ENCODE assay signal across 15 cellular contexts in the genomic region with DNA sequence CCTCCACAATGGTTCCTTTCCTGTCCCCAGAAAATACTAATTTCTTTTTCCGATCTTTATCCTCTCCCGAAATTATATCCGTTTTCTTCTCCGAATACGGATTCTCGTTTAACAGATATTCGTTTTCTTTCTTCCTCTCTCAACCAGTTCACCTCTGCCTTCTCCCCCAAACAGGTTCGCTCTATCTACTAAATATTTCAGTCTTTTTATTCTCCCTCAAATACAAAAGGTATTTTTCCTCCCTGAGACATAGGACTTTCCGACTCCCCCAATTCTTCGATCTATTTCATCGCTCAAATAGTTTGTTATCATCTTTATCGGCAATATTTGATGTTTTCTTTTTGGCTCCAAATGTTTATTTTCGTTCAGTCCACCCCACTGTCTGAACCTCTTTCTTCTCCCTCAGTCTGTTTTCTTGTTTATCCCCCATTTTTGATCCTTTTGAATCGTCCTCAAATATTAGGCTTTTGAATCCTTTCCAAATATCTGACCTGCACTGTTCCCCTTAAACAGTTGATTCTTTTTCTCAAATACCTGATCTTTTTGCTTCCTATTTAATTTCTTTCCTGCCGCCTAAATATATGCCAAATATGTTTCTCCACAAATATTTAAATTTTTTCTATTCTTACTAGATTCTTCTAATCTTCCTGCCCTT. TPM values are rescaled to one million over a fixed set of nuclear protein-coding genes. Genes with fewer than 3 reads are reported as not detected.
DNase-seq lines count a peak whose midpoint lies in the region; ATAC-seq and TF ChIP-seq lines count a peak whose summit lies in the region.
"Had no signal": no experiment of that assay in that cellular context is flagged by ENCODE, and none has a peak within 500 bp of the region (broad histone marks: within the 10 kb centered on the region; RNA-seq: fewer than 3 reads in every experiment).

No MANE protein-coding gene starts in this region.

- TF ChIP-seq CTCF in RWPE2 (IDR thresholded peaks at IDR 0.05; ENCODE audit: poor library complexity, severe bottlenecking), result no peak
- TF ChIP-seq CTCF in smooth muscle cell (IDR thresholded peaks at IDR 0.05; ENCODE audit: borderline replicate concordance, insufficient read depth, poor library complexity, severe bottlenecking), result no peak
- TF ChIP-seq CTCF in lower lobe of right lung (IDR thresholded peaks at IDR 0.05), result no peak
- TF ChIP-seq CTCF in osteoblast (IDR thresholded peaks at IDR 0.05; ENCODE audit: extremely low read depth, low read depth, low read length), result no peak

- peaks cover 35% of the 10 kb centered on the region for H3K4me1 ChIP-seq in RWPE2 (ENCODE audit: insufficient read depth, poor library complexity, severe bottlenecking)
- H3K4me1 ChIP-seq in esophagus (ENCODE audit: control insufficient read depth in 2 of 2, insufficient read depth in 2 of 2, low read length in 1 of 2), result peaks cover 6 to 10% of the 10 kb centered on the region in 2 donors
- H3K4me1 ChIP-seq in smooth muscle cell (ENCODE audit: low read depth), result peaks cover 23% of the 10 kb centered on the region
- H3K4me1 ChIP-seq in lower lobe of right lung, result peaks cover 32% of the 10 kb centered on the region
- peaks cover 5% of the 10 kb centered on the region for H3K4me1 ChIP-seq in osteoblast (ENCODE audit: insufficient read depth, low read length)

- H3K36me3 Mint-ChIP-seq in activated CD4-positive, alpha-beta memory T cell treated with anti-CD3 and anti-CD28 coated beads, Interleukin-2, amount 10 ng/mL, durations not matched to agents 7 days and 5 days (ENCODE audit: low read depth), result peaks cover 9% of the 10 kb centered on the region
- H3K36me3 Mint-ChIP-seq in activated CD4-positive, alpha-beta memory T cell treated with anti-CD3 and anti-CD28 coated beads for 36 hours, result no peaks in the 10 kb centered on the region

- H3K27me3 Mint-ChIP-seq in activated CD4-positive, alpha-beta memory T cell treated with anti-CD3 and anti-CD28 coated beads, Interleukin-2, amount 10 ng/mL, durations not matched to agents 7 days and 5 days, result peaks cover 65% of the 10 kb centered on the region
- H3K27me3 Mint-ChIP-seq in activated CD4-positive, alpha-beta memory T cell treated with anti-CD3 and anti-CD28 coated beads for 36 hours, result peaks cover 54% of the 10 kb centered on the region

- H3K27ac ChIP-seq in RWPE2 (ENCODE audit: poor library complexity, severe bottlenecking) (peak overlapping the region; percentile 85), esophagus (ENCODE audit: low read depth in 2 of 2, low read length in 1 of 2) (peak overlapping the region; percentile 98 to 99), smooth muscle cell (ENCODE audit: low read depth) (peak overlapping the region; percentile 84), lower lobe of right lung (no peak overlapping the region), osteoblast (ENCODE audit: low read depth, low read length) (no peak overlapping the region)
- H3K27ac ChIP-seq: left ventricle myocardium inferior, neutrophil, uterus had no signal

- H3K27me3 ChIP-seq in RWPE2 (ENCODE audit: insufficient read depth, poor library complexity, severe bottlenecking) (no peaks in the 10 kb centered on the region), esophagus (ENCODE audit: control insufficient read depth in 1 of 2, insufficient read depth in 2 of 2, low read length in 2 of 2) (no peaks in the 10 kb centered on the region), smooth muscle cell (ENCODE audit: low read depth) (peaks cover 18% of the 10 kb centered on the region), lower lobe of right lung (ENCODE audit: low read depth) (peaks cover 91% of the 10 kb centered on the region), osteoblast (ENCODE audit: insufficient read depth, low read length) (no peaks in the 10 kb centered on the region)

- no peak overlapping the region for H3K4me3 Mint-ChIP-seq in activated CD4-positive, alpha-beta memory T cell treated with anti-CD3 and anti-CD28 coated beads, Interleukin-2, amount 10 ng/mL, durations not matched to agents 7 days and 5 days
- H3K4me3 Mint-ChIP-seq in activated CD4-positive, alpha-beta memory T cell treated with anti-CD3 and anti-CD28 coated beads for 36 hours, result no peak overlapping the region

- peaks cover 93% of the 10 kb centered on the region for H3K79me2 ChIP-seq in smooth muscle cell (ENCODE audit: low read depth)
- H3K79me2 ChIP-seq in osteoblast (ENCODE audit: insufficient read depth, low read length), result peaks cover 79% of the 10 kb centered on the region

- no peak for DNase-seq in activated CD4-positive, alpha-beta memory T cell treated with anti-CD3 and anti-CD28 coated beads, Interleukin-2, amount 10 ng/mL, durations not matched to agents 7 days and 5 days
- no peak for DNase-seq in activated CD4-positive, alpha-beta memory T cell treated with anti-CD3 and anti-CD28 coated beads for 36 hours
- DNase-seq in RWPE2 (ENCODE audit: low spot score) (no peak), smooth muscle cell (lab: John Stamatoyannopoulos, UW; ENCODE audit: unreplicated experiment) (no peak), Right ventricle myocardium inferior (ENCODE audit: missing footprints) (no peak), lower lobe of right lung (no peak), osteoblast (ENCODE audit: insufficient read length, low spot score, missing footprints) (no peak)
- DNase-seq: left ventricle myocardium inferior, MM.1S, NCI-H748 treated with DMSO at 0.1 percent for 48 hours, T-helper 9 cell, uterus had no signal

- peak overlapping the region; percentile 91 for H3K4me3 ChIP-seq in RWPE2 (ENCODE audit: severe bottlenecking)
- peak overlapping the region; percentile 83 to 89 for H3K4me3 ChIP-seq in esophagus (ENCODE audit: low read depth in 1 of 2, low read length in 2 of 2)
- peak overlapping the region; percentile 88 for H3K4me3 ChIP-seq in smooth muscle cell
- H3K4me3 ChIP-seq in lower lobe of right lung, result no peak overlapping the region
- no peak overlapping the region for H3K4me3 ChIP-seq in osteoblast (ENCODE audit: insufficient read depth, low read length)
- H3K4me3 ChIP-seq: uterus had no signal

- H3K36me3 ChIP-seq in RWPE2 (ENCODE audit: low read depth), result peaks cover 56% of the 10 kb centered on the region
- H3K36me3 ChIP-seq in esophagus (ENCODE audit: control insufficient read depth in 2 of 2, insufficient read depth in 2 of 2, low read length in 1 of 2), result peaks cover 0 to 47% of the 10 kb centered on the region in 2 donors
- no peaks in the 10 kb centered on the region for H3K36me3 ChIP-seq in smooth muscle cell (ENCODE audit: low read depth)
- H3K36me3 ChIP-seq in lower lobe of right lung, result no peaks in the 10 kb centered on the region
- H3K36me3 ChIP-seq in osteoblast (ENCODE audit: insufficient read depth, low read length), result peaks cover 13% of the 10 kb centered on the region
- H3K36me3 ChIP-seq: left ventricle myocardium inferior, neutrophil, uterus had no signal

- 12 to 31% methylated on average over 15 of the region's 15 CpGs for WGBS in esophagus, 2 donors
- 16% methylated on average over 15 of the region's 15 CpGs for WGBS in smooth muscle cell (ENCODE audit: low lambda C conversion rate)

- intact Hi-C loops in activated CD4-positive, alpha-beta memory T cell treated with anti-CD3 and anti-CD28 coated beads for 36 hours (cut with micrococcal nuclease), result loop anchor here (1.0 to 10.0 kb wide), 2 partner anchors 10 to 515 kb away; no protein-coding TSS in a partner anchor
- intact Hi-C loops in Right ventricle myocardium inferior (cut with DNase I), result loop anchor here (10.0 kb wide), 1 partner anchor 305 kb away; no protein-coding TSS in a partner anchor
- intact Hi-C loops in lower lobe of right lung (cut with DNase I), result no loop called here

- H4K20me1 ChIP-seq in smooth muscle cell (ENCODE audit: low read depth), result peaks cover 73% of the 10 kb centered on the region
- H4K20me1 ChIP-seq in osteoblast (ENCODE audit: insufficient read depth, low read length), result no peaks in the 10 kb centered on the region

- no peaks in the 10 kb centered on the region for H3K9me3 Mint-ChIP-seq in activated CD4-positive, alpha-beta memory T cell treated with anti-CD3 and anti-CD28 coated beads, Interleukin-2, amount 10 ng/mL, durations not matched to agents 7 days and 5 days
- H3K9me3 Mint-ChIP-seq in activated CD4-positive, alpha-beta memory T cell treated with anti-CD3 and anti-CD28 coated beads for 36 hours, result no peaks in the 10 kb centered on the region

- H3K27ac Mint-ChIP-seq in activated CD4-positive, alpha-beta memory T cell treated with anti-CD3 and anti-CD28 coated beads, Interleukin-2, amount 10 ng/mL, durations not matched to agents 7 days and 5 days, result peak overlapping the region; percentile 53
- H3K27ac Mint-ChIP-seq in activated CD4-positive, alpha-beta memory T cell treated with anti-CD3 and anti-CD28 coated beads for 36 hours, result no peak overlapping the region
- H3K27ac Mint-ChIP-seq: stimulated activated effector memory CD8-positive, alpha-beta T cell treated with anti-CD3 and anti-CD28 coated beads, Interleukin-12 subunit alpha, Interleukin-12 subunit beta, amount 100 ng/mL, for 72 hours had no signal

- H2AFZ ChIP-seq in smooth muscle cell (ENCODE audit: low read depth), result no peak overlapping the region
- H2AFZ ChIP-seq in osteoblast (ENCODE audit: low read length), result no peak overlapping the region

- peaks cover 15% of the 10 kb centered on the region for H3F3A ChIP-seq in smooth muscle cell (ENCODE audit: low read depth)

- H3K9ac ChIP-seq in smooth muscle cell (ENCODE audit: low read depth), result peak overlapping the region; percentile 86

- ATAC-seq in RWPE2 (ENCODE audit: low read depth), result no peak
- no peak for ATAC-seq in Right ventricle myocardium inferior
- ATAC-seq in lower lobe of right lung, result no peak
- ATAC-seq: stimulated activated effector memory CD8-positive, alpha-beta T cell treated with anti-CD3 and anti-CD28 coated beads, Interleukin-12 subunit alpha, Interleukin-12 subunit beta, amount 100 ng/mL, for 72 hours had no signal

- no peaks in the 10 kb centered on the region for H3K9me3 ChIP-seq in RWPE2 (ENCODE audit: severe bottlenecking)
- peaks cover 0 to 3% of the 10 kb centered on the region in 2 donors for H3K9me3 ChIP-seq in esophagus (ENCODE audit: control insufficient read depth in 2 of 2, insufficient read depth in 1 of 2, low read depth in 1 of 2, low read length in 1 of 2)
- no peaks in the 10 kb centered on the region for H3K9me3 ChIP-seq in smooth muscle cell (replicated peaks; ENCODE audit: low read depth)
- H3K9me3 ChIP-seq in lower lobe of right lung, result no peaks in the 10 kb centered on the region
- H3K9me3 ChIP-seq in osteoblast (ENCODE audit: low read depth, low read length), result no peaks in the 10 kb centered on the region
- H3K9me3 ChIP-seq: left ventricle myocardium inferior, neutrophil, uterus had no signal

- peak overlapping the region; percentile 98 for H3K4me2 ChIP-seq in smooth muscle cell
- H3K4me2 ChIP-seq in osteoblast (ENCODE audit: insufficient read depth, low read length), result no peak overlapping the region

- POLR2A ChIA-PET in activated CD4-positive, alpha-beta memory T cell treated with anti-CD3 and anti-CD28 coated beads, Interleukin-2, amount 10 ng/mL, durations not matched to agents 7 days and 5 days (lab: Charles Lee), result no interaction called here
- POLR2A ChIA-PET in activated CD4-positive, alpha-beta memory T cell treated with anti-CD3 and anti-CD28 coated beads for 36 hours (lab: Charles Lee), result no interaction called here

- peaks cover 36% of the 10 kb centered on the region for H3K4me1 Mint-ChIP-seq in activated CD4-positive, alpha-beta memory T cell treated with anti-CD3 and anti-CD28 coated beads, Interleukin-2, amount 10 ng/mL, durations not matched to agents 7 days and 5 days
- peaks cover 30% of the 10 kb centered on the region for H3K4me1 Mint-ChIP-seq in activated CD4-positive, alpha-beta memory T cell treated with anti-CD3 and anti-CD28 coated beads for 36 hours (ENCODE audit: low read depth)

- CTCF ChIA-PET in activated CD4-positive, alpha-beta memory T cell treated with anti-CD3 and anti-CD28 coated beads, Interleukin-2, amount 10 ng/mL, durations not matched to agents 7 days and 5 days (lab: Charles Lee), result no interaction called here
- CTCF ChIA-PET in activated CD4-positive, alpha-beta memory T cell treated with anti-CD3 and anti-CD28 coated beads for 36 hours (lab: Charles Lee), result no interaction called here

RNA-seq across cellular contexts. Expression of gene PITX1, which starts 4.4 kb away (rescaled TPM):
- total RNA-seq in activated CD4-positive, alpha-beta memory T cell treated with anti-CD3 and anti-CD28 coated beads, Interleukin-2, amount 10 ng/mL, durations not matched to agents 7 days and 5 days, result under 1 TPM in 1 of 2 experiments, not detected in 1; 0.18 TPM
- total RNA-seq in activated CD4-positive, alpha-beta memory T cell treated with anti-CD3 and anti-CD28 coated beads for 36 hours, result under 1 TPM; 0.14 to 0.22 TPM
- polyA plus RNA-seq in esophagus (100 to 1,000 TPM; 485 to 519 TPM), smooth muscle cell (418 and 473 TPM in 2 replicates)
- total RNA-seq in smooth muscle cell (122 and 161 TPM in 2 replicates), Right ventricle myocardium inferior (not detected), lower lobe of right lung (0.47 TPM), osteoblast (8.3 and 9.8 TPM in 2 replicates)
- total RNA-seq: left ventricle myocardium inferior had no signal

Comparison
In these comparisons a context has a peak if more than half of its experiments do, and no peak if none do; other contexts are left out.
1. H3K27ac ChIP-seq: peak in RWPE2 (single experiment), esophagus (2 of 2) and smooth muscle cell (single experiment); none in lower lobe of right lung (single experiment) and osteoblast (single experiment).
2. H3K4me3 ChIP-seq: peak in RWPE2 (single experiment), esophagus (2 of 2) and smooth muscle cell (single experiment); none in lower lobe of right lung (single experiment) and osteoblast (single experiment).
3. RNA of gene PITX1, which starts 4.4 kb away (total RNA-seq): 122 to 161 TPM in smooth muscle cell; 8.3 to 9.8 TPM in osteoblast, 0.47 TPM in lower lobe of right lung (single experiment), 0.14 to 0.22 TPM in activated CD4-positive, alpha-beta memory T cell treated with anti-CD3 and anti-CD28 coated beads for 36 hours, 0.18 TPM in activated CD4-positive, alpha-beta memory T cell treated with anti-CD3 and anti-CD28 coated beads, Interleukin-2, amount 10 ng/mL, durations not matched to agents 7 days and 5 days and not detected in Right ventricle myocardium inferior (single experiment); every median in the first group is over 10 times any median in the second.